ENCODE assay signal across 2 cellular contexts in the genomic region with DNA sequence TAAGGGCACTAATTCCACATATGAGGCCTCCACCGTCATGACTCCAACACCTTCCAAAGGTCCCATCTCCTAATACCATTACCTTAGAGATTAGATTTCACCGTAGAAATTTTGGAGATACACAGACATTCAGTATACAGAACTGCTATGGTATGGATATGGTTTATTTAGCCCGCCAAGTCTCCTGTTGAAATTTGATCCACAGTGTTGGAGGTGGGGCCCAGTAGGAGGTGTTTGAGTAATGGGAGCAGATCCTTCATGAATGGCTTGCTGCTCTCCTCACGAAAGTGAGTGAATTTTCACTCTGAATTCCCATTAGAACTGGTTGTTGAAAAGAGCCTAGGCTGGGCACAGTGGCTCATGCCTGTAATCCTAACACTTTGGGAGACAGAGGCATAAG.
TF ChIP-seq lines count a peak whose summit lies in the region.

No MANE protein-coding gene starts in this region.

TF ChIP-seq in HEK293, 187 proteins besides CTCF, POLR2A, EP300 and RAD21 (continued from another document):
- TF ChIP-seq, protein P1, sequence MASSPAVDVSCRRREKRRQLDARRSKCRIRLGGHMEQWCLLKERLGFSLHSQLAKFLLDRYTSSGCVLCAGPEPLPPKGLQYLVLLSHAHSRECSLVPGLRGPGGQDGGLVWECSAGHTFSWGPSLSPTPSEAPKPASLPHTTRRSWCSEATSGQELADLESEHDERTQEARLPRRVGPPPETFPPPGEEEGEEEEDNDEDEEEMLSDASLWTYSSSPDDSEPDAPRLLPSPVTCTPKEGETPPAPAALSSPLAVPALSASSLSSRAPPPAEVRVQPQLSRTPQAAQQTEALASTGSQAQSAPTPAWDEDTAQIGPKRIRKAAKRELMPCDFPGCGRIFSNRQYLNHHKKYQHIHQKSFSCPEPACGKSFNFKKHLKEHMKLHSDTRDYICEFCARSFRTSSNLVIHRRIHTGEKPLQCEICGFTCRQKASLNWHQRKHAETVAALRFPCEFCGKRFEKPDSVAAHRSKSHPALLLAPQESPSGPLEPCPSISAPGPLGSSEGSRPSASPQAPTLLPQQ (tag by site-specific recombination; IDR thresholded peaks at IDR 0.05), result peak; percentile 84
- no peak for TF ChIP-seq ZNF157 (tag by site-specific recombination; IDR thresholded peaks at IDR 0.05)
- TF ChIP-seq MYNN (tag by site-specific recombination; IDR thresholded peaks at IDR 0.05; ENCODE audit: borderline replicate concordance), result no peak
- TF ChIP-seq ZFP69B (tag by site-specific recombination; IDR thresholded peaks at IDR 0.05), result peak; percentile 87
- TF ChIP-seq, protein P2, sequence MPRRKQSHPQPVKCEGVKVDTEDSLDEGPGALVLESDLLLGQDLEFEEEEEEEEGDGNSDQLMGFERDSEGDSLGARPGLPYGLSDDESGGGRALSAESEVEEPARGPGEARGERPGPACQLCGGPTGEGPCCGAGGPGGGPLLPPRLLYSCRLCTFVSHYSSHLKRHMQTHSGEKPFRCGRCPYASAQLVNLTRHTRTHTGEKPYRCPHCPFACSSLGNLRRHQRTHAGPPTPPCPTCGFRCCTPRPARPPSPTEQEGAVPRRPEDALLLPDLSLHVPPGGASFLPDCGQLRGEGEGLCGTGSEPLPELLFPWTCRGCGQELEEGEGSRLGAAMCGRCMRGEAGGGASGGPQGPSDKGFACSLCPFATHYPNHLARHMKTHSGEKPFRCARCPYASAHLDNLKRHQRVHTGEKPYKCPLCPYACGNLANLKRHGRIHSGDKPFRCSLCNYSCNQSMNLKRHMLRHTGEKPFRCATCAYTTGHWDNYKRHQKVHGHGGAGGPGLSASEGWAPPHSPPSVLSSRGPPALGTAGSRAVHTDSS (tag by site-specific recombination; IDR thresholded peaks at IDR 0.05), result no peak
- TF ChIP-seq, protein P3, sequence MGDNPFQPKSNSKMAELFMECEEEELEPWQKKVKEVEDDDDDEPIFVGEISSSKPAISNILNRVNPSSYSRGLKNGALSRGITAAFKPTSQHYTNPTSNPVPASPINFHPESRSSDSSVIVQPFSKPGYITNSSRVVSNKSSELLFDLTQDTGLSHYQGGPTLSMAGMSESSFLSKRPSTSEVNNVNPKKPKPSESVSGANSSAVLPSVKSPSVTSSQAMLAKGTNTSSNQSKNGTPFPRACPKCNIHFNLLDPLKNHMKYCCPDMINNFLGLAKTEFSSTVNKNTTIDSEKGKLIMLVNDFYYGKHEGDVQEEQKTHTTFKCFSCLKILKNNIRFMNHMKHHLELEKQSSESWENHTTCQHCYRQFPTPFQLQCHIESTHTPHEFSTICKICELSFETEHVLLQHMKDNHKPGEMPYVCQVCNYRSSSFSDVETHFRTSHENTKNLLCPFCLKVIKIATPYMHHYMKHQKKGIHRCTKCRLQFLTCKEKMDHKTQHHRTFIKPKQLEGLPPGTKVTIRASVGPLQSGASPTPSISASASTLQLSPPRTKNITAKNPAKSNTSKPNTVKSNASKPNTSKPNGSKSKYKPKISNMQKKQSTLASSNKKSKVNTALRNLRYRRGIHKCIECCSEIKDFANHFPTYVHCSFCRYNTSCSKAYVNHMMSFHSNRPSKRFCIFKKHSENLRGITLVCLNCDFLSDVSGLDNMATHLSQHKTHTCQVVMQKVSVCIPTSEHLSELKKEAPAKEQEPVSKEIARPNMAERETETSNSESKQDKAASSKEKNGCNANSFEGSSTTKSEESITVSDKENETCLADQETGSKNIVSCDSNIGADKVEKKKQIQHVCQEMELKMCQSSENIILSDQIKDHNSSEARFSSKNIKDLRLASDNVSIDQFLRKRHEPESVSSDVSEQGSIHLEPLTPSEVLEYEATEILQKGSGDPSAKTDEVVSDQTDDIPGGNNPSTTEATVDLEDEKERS (tag by site-specific recombination; IDR thresholded peaks at IDR 0.05), result no peak
- TF ChIP-seq ZNF473 (tag by site-specific recombination; IDR thresholded peaks at IDR 0.05), result no peak
- no peak for TF ChIP-seq ZNF221 (tag by site-specific recombination; IDR thresholded peaks at IDR 0.05; ENCODE audit: borderline replicate concordance)
- TF ChIP-seq IKZF3 (tag by site-specific recombination; IDR thresholded peaks at IDR 0.05), result 0 out of 2 replicates have a peak, but pooled peaks have one; percentile 12
- TF ChIP-seq, protein P4, sequence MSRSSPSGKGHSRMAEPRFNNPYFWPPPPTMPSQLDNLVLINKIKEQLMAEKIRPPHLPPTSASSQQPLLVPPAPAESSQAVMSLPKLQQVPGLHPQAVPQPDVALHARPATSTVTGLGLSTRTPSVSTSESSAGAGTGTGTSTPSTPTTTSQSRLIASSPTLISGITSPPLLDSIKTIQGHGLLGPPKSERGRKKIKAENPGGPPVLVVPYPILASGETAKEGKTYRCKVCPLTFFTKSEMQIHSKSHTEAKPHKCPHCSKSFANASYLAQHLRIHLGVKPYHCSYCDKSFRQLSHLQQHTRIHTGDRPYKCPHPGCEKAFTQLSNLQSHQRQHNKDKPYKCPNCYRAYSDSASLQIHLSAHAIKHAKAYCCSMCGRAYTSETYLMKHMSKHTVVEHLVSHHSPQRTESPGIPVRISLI (tag by site-specific recombination; IDR thresholded peaks at IDR 0.05), result no peak
- TF ChIP-seq ZNF37A (tag by site-specific recombination; IDR thresholded peaks at IDR 0.05), result no peak
- no peak for TF ChIP-seq ZNF132 (tag by site-specific recombination; IDR thresholded peaks at IDR 0.05; ENCODE audit: borderline replicate concordance)
- TF ChIP-seq ZNF791 (tag by site-specific recombination; IDR thresholded peaks at IDR 0.05), result no peak
- no peak for TF ChIP-seq ZNF394 (tag by site-specific recombination; IDR thresholded peaks at IDR 0.05; ENCODE audit: borderline replicate concordance)
- TF ChIP-seq WT1 (tag by site-specific recombination; IDR thresholded peaks at IDR 0.05), result no peak
- no peak for TF ChIP-seq ZNF121 (tag by site-specific recombination; IDR thresholded peaks at IDR 0.05)
- TF ChIP-seq ZIC2 (tag by site-specific recombination; IDR thresholded peaks at IDR 0.05), result 0 out of 2 replicates have a peak, but pooled peaks have one; percentile 13
- TF ChIP-seq ZNF544 (tag by site-specific recombination; IDR thresholded peaks at IDR 0.05), result no peak
- no peak for TF ChIP-seq ZNF302 (tag by site-specific recombination; IDR thresholded peaks at IDR 0.05; ENCODE audit: low read depth)
- TF ChIP-seq MZF1 (tag by site-specific recombination; IDR thresholded peaks at IDR 0.05; ENCODE audit: borderline replicate concordance), result no peak
- no peak for TF ChIP-seq SP2 (tag by site-specific recombination; IDR thresholded peaks at IDR 0.05)

TF ChIP-seq in K562, 482 proteins besides CTCF, POLR2A, EP300 and RAD21 (continued from another document):
- TF ChIP-seq, protein P5, sequence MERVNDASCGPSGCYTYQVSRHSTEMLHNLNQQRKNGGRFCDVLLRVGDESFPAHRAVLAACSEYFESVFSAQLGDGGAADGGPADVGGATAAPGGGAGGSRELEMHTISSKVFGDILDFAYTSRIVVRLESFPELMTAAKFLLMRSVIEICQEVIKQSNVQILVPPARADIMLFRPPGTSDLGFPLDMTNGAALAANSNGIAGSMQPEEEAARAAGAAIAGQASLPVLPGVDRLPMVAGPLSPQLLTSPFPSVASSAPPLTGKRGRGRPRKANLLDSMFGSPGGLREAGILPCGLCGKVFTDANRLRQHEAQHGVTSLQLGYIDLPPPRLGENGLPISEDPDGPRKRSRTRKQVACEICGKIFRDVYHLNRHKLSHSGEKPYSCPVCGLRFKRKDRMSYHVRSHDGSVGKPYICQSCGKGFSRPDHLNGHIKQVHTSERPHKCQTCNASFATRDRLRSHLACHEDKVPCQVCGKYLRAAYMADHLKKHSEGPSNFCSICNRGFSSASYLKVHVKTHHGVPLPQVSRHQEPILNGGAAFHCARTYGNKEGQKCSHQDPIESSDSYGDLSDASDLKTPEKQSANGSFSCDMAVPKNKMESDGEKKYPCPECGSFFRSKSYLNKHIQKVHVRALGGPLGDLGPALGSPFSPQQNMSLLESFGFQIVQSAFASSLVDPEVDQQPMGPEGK (CRISPR knock-in tag; IDR thresholded peaks at IDR 0.05; ENCODE audit: borderline replicate concordance), result no peak
- TF ChIP-seq, protein P6, sequence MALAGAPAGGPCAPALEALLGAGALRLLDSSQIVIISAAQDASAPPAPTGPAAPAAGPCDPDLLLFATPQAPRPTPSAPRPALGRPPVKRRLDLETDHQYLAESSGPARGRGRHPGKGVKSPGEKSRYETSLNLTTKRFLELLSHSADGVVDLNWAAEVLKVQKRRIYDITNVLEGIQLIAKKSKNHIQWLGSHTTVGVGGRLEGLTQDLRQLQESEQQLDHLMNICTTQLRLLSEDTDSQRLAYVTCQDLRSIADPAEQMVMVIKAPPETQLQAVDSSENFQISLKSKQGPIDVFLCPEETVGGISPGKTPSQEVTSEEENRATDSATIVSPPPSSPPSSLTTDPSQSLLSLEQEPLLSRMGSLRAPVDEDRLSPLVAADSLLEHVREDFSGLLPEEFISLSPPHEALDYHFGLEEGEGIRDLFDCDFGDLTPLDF (CRISPR knock-in tag; IDR thresholded peaks at IDR 0.05), result no peak
- TF ChIP-seq, protein P7, sequence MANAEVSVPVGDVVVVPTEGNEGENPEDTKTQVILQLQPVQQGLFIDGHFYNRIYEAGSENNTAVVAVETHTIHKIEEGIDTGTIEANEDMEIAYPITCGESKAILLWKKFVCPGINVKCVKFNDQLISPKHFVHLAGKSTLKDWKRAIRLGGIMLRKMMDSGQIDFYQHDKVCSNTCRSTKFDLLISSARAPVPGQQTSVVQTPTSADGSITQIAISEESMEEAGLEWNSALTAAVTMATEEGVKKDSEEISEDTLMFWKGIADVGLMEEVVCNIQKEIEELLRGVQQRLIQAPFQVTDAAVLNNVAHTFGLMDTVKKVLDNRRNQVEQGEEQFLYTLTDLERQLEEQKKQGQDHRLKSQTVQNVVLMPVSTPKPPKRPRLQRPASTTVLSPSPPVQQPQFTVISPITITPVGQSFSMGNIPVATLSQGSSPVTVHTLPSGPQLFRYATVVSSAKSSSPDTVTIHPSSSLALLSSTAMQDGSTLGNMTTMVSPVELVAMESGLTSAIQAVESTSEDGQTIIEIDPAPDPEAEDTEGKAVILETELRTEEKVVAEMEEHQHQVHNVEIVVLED (CRISPR knock-in tag; IDR thresholded peaks at IDR 0.05), result no peak
- TF ChIP-seq SAFB2 (IDR thresholded peaks at IDR 0.05; ENCODE audit: borderline replicate concordance, low read depth, low read length, severe bottlenecking) (no peak), TOE1 (IDR thresholded peaks at IDR 0.05; ENCODE audit: borderline replicate concordance) (no peak), TOE1 (CRISPR knock-in tag; IDR thresholded peaks at IDR 0.05; ENCODE audit: borderline replicate concordance, low read depth) (no peak)
